ENCODE assay signal across 15 cellular contexts in genomic region chr5:80760178-80760577, GRCh38.
DNase-seq lines count a peak whose midpoint lies in the region; ATAC-seq lines count a peak whose summit lies in the region.
"Had no signal": no experiment of that assay in that cellular context is flagged by ENCODE, and none has a peak within 500 bp of the region (broad histone marks: within the 10 kb centered on the region; RNA-seq: fewer than 3 reads in every experiment).

No MANE protein-coding gene starts in this region.

- H4K8ac ChIP-seq in neuronal stem cell (ENCODE audit: low read depth, low read length), result no peak overlapping the region

- H4K91ac ChIP-seq in neuronal stem cell (ENCODE audit: low read depth, low read length, poor library complexity), result no peak overlapping the region

- H3K27me3 ChIP-seq in neuronal stem cell (ENCODE audit: control insufficient read depth in 3 of 3, insufficient read depth in 3 of 3, low read depth in 1 of 3, low read length in 3 of 3), result no peaks in the 10 kb centered on the region

- peaks cover 26% of the 10 kb centered on the region for H3K36me3 Mint-ChIP-seq in activated naive CD8-positive, alpha-beta T cell
- peaks cover 61% of the 10 kb centered on the region for H3K36me3 Mint-ChIP-seq in activated naive CD8-positive, alpha-beta T cell treated with anti-CD3 and anti-CD28 coated beads for 36 hours
- peaks cover 32% of the 10 kb centered on the region for H3K36me3 Mint-ChIP-seq in T-cell
- H3K36me3 Mint-ChIP-seq in activated naive CD8-positive, alpha-beta T cell treated with anti-CD3 and anti-CD28 coated beads, Interleukin-2, amount 50 U/mL, for 24 hours (ENCODE audit: low read depth), result peaks cover 58% of the 10 kb centered on the region

- no peaks in the 10 kb centered on the region for H3K9me3 Mint-ChIP-seq in activated naive CD8-positive, alpha-beta T cell (ENCODE audit: low read depth)
- peaks cover 4% of the 10 kb centered on the region for H3K9me3 Mint-ChIP-seq in activated naive CD8-positive, alpha-beta T cell treated with anti-CD3 and anti-CD28 coated beads for 36 hours
- no peaks in the 10 kb centered on the region for H3K9me3 Mint-ChIP-seq in T-cell
- H3K9me3 Mint-ChIP-seq in activated naive CD8-positive, alpha-beta T cell treated with anti-CD3 and anti-CD28 coated beads, Interleukin-2, amount 50 U/mL, for 24 hours, result peaks cover 4% of the 10 kb centered on the region
- no peaks in the 10 kb centered on the region for H3K9me3 Mint-ChIP-seq in stimulated activated naive CD8-positive, alpha-beta T cell treated with anti-CD3 and anti-CD28 coated beads, Interleukin-15, amount 100 ng/mL, for 72 hours

- no peak overlapping the region for H3K18ac ChIP-seq in neuronal stem cell (ENCODE audit: low read length)

- H3K9me3 ChIP-seq in neuronal stem cell (replicated peaks in 1 of 2; ENCODE audit: control insufficient read depth in 2 of 2, insufficient read depth in 1 of 2, low read depth in 1 of 2, low read length in 2 of 2), result no peaks in the 10 kb centered on the region

- no peak overlapping the region for H2AK5ac ChIP-seq in neuronal stem cell (ENCODE audit: low read depth, low read length)

- H3K36me3 ChIP-seq in neuronal stem cell (replicated peaks in 1 of 2; ENCODE audit: control insufficient read depth in 2 of 2, insufficient read depth in 2 of 2, low read length in 2 of 2), result peaks cover 0 to 21% of the 10 kb centered on the region in 2 donors

- POLR2A ChIA-PET in T-cell (lab: Charles Lee), result no interaction called here

- WGBS in neuronal stem cell (ENCODE audit: extremely low coverage in 2 of 2, insufficient read length in 2 of 2, insufficient replicate concordance in 1 of 2), 2 donors, result no CpG with 5 or more reads among the region's 3 CpGs

- no peak for DNase-seq in activated naive CD8-positive, alpha-beta T cell treated with anti-CD3 and anti-CD28 coated beads for 36 hours
- DNase-seq in T-cell (no peak), NCI-H2081 treated with DMSO at 0.1 percent for 48 hours (lab: John Stamatoyannopoulos, UW) (no peak), neuronal stem cell (ENCODE audit: low spot score) (no peak)
- DNase-seq in activated naive CD8-positive, alpha-beta T cell treated with anti-CD3 and anti-CD28 coated beads, Interleukin-2, amount 50 U/mL, for 24 hours, result no peak
- no peak for DNase-seq in stimulated activated naive CD8-positive, alpha-beta T cell treated with anti-CD3 and anti-CD28 coated beads, Interleukin-15, amount 100 ng/mL, for 72 hours
- DNase-seq: DMS 273 treated with DMSO at 0.1 percent for 48 hours, MV-4-11, NCI-H1417 treated with DMSO at 0.1 percent for 48 hours, NCI-H2029, NCI-H524, SHP77 had no signal

- peak in 1 of 4 experiments; percentile 21 for ATAC-seq in T-cell (replicated peaks in 1 of 4)
- peak; percentile 55 for ATAC-seq in activated naive CD8-positive, alpha-beta T cell treated with anti-CD3 and anti-CD28 coated beads, Interleukin-2, amount 50 U/mL, for 24 hours
- ATAC-seq in stimulated activated naive CD8-positive, alpha-beta T cell treated with anti-CD3 and anti-CD28 coated beads, Interleukin-15, amount 100 ng/mL, for 72 hours, result peak; percentile 55
- ATAC-seq: HCT116 had no signal

- H3K14ac ChIP-seq in neuronal stem cell (ENCODE audit: low read length), result no peak overlapping the region

- peak overlapping the region; percentile 89 for H3K27ac Mint-ChIP-seq in activated naive CD8-positive, alpha-beta T cell
- no peak overlapping the region for H3K27ac Mint-ChIP-seq in activated naive CD8-positive, alpha-beta T cell treated with anti-CD3 and anti-CD28 coated beads for 36 hours
- H3K27ac Mint-ChIP-seq in T-cell, result peak overlapping the region; percentile 46 to 75
- peak overlapping the region; percentile 90 for H3K27ac Mint-ChIP-seq in activated naive CD8-positive, alpha-beta T cell treated with anti-CD3 and anti-CD28 coated beads, Interleukin-2, amount 50 U/mL, for 24 hours
- H3K27ac Mint-ChIP-seq in stimulated activated naive CD8-positive, alpha-beta T cell treated with anti-CD3 and anti-CD28 coated beads, Interleukin-15, amount 100 ng/mL, for 72 hours, result peak overlapping the region in 1 of 2 donors; percentile 86
- H3K27ac Mint-ChIP-seq: B cell had no signal

- no peak overlapping the region for H3K9ac ChIP-seq in neuronal stem cell (ENCODE audit: low read depth, low read length, poor library complexity)

- peaks cover 74% of the 10 kb centered on the region for H3K4me1 Mint-ChIP-seq in activated naive CD8-positive, alpha-beta T cell (ENCODE audit: low read depth)
- peaks cover 60% of the 10 kb centered on the region for H3K4me1 Mint-ChIP-seq in activated naive CD8-positive, alpha-beta T cell treated with anti-CD3 and anti-CD28 coated beads for 36 hours
- peaks cover 51 to 61% (median 53%) of the 10 kb centered on the region in 3 donors for H3K4me1 Mint-ChIP-seq in T-cell
- peaks cover 73% of the 10 kb centered on the region for H3K4me1 Mint-ChIP-seq in activated naive CD8-positive, alpha-beta T cell treated with anti-CD3 and anti-CD28 coated beads, Interleukin-2, amount 50 U/mL, for 24 hours
- peaks cover 60% of the 10 kb centered on the region for H3K4me1 Mint-ChIP-seq in stimulated activated naive CD8-positive, alpha-beta T cell treated with anti-CD3 and anti-CD28 coated beads, Interleukin-15, amount 100 ng/mL, for 72 hours

- H3K23ac ChIP-seq in neuronal stem cell (ENCODE audit: low read depth, low read length, poor library complexity), result no peak overlapping the region

- H3K4ac ChIP-seq in neuronal stem cell (ENCODE audit: low read length), result no peak overlapping the region

- no peak overlapping the region for H2BK120ac ChIP-seq in neuronal stem cell (ENCODE audit: low read depth, low read length)

- no peaks in the 10 kb centered on the region for H3K27me3 Mint-ChIP-seq in activated naive CD8-positive, alpha-beta T cell
- H3K27me3 Mint-ChIP-seq in activated naive CD8-positive, alpha-beta T cell treated with anti-CD3 and anti-CD28 coated beads for 36 hours, result no peaks in the 10 kb centered on the region
- no peaks in the 10 kb centered on the region for H3K27me3 Mint-ChIP-seq in T-cell
- no peaks in the 10 kb centered on the region for H3K27me3 Mint-ChIP-seq in activated naive CD8-positive, alpha-beta T cell treated with anti-CD3 and anti-CD28 coated beads, Interleukin-2, amount 50 U/mL, for 24 hours
- no peaks in the 10 kb centered on the region for H3K27me3 Mint-ChIP-seq in stimulated activated naive CD8-positive, alpha-beta T cell treated with anti-CD3 and anti-CD28 coated beads, Interleukin-15, amount 100 ng/mL, for 72 hours
- H3K27me3 Mint-ChIP-seq: B cell had no signal

- no peak overlapping the region for H2AFZ ChIP-seq in neuronal stem cell (ENCODE audit: low read length)

- H3K4me3 ChIP-seq in neuronal stem cell (ENCODE audit: low read length in 2 of 2), result no peak overlapping the region

- H2BK5ac ChIP-seq in neuronal stem cell (ENCODE audit: low read length), result no peak overlapping the region

- no peak overlapping the region for H2BK12ac ChIP-seq in neuronal stem cell (ENCODE audit: low read length)

- no peak overlapping the region for H3K4me2 ChIP-seq in neuronal stem cell (ENCODE audit: insufficient read depth, low read length, poor library complexity, severe bottlenecking)

- H3K4me3 Mint-ChIP-seq in activated naive CD8-positive, alpha-beta T cell, result peak overlapping the region; percentile 30
- no peak overlapping the region for H3K4me3 Mint-ChIP-seq in activated naive CD8-positive, alpha-beta T cell treated with anti-CD3 and anti-CD28 coated beads for 36 hours
- no peak overlapping the region for H3K4me3 Mint-ChIP-seq in T-cell
- H3K4me3 Mint-ChIP-seq in activated naive CD8-positive, alpha-beta T cell treated with anti-CD3 and anti-CD28 coated beads, Interleukin-2, amount 50 U/mL, for 24 hours, result peak overlapping the region; percentile 1
- peak overlapping the region in 1 of 2 donors; percentile 66 for H3K4me3 Mint-ChIP-seq in stimulated activated naive CD8-positive, alpha-beta T cell treated with anti-CD3 and anti-CD28 coated beads, Interleukin-15, amount 100 ng/mL, for 72 hours
- H3K4me3 Mint-ChIP-seq: B cell had no signal

- no peaks in the 10 kb centered on the region for H3K79me1 ChIP-seq in neuronal stem cell (ENCODE audit: low read depth, low read length)

- H3K27ac ChIP-seq in neuronal stem cell (replicated peaks; ENCODE audit: low read length), result no peak overlapping the region

- CTCF ChIA-PET in T-cell (lab: Charles Lee), result no interaction called here

- peaks cover 10 to 13% of the 10 kb centered on the region in 2 donors for H3K4me1 ChIP-seq in neuronal stem cell (ENCODE audit: control insufficient read depth in 2 of 2, insufficient read depth in 1 of 2, low read depth in 1 of 2, low read length in 2 of 2)

- no peak overlapping the region for H2BK15ac ChIP-seq in neuronal stem cell (ENCODE audit: low read length)

Comparison
In these comparisons a context has a peak if more than half of its experiments do, and no peak if none do; other contexts are left out.
1. H3K4me3 Mint-ChIP-seq: peak in activated naive CD8-positive, alpha-beta T cell (single experiment) and activated naive CD8-positive, alpha-beta T cell treated with anti-CD3 and anti-CD28 coated beads, Interleukin-2, amount 50 U/mL, for 24 hours (single experiment); none in activated naive CD8-positive, alpha-beta T cell treated with anti-CD3 and anti-CD28 coated beads for 36 hours (single experiment) and T-cell (0 of 3).